ENCODE assay signal across 1 cellular context in the genomic region with DNA sequence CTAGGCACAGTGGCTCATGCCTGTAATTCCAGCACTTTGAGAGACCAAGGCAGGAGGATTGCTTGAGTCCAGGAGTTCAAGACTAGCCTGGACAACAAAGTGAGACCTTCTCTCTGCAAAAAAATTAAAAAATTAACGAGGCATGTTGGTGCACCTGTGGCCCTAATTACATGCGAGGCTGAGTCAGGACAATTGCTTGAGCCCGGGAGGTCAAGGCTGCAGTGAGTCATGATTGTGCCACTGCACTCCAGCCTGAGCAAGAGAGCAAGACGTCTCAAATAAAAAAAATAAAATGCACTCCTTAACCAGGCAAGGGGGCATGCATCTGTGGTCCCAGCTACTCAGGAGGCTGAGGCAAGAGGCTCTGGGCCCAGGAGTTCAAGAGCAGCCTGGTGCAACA. TPM values are rescaled to one million over a fixed set of nuclear protein-coding genes. Genes with fewer than 3 reads are reported as not detected.
"Had no signal": no experiment of that assay in that cellular context is flagged by ENCODE, and none has a peak within 500 bp of the region (broad histone marks: within the 10 kb centered on the region; RNA-seq: fewer than 3 reads in every experiment).

No MANE protein-coding gene starts in this region.

RNA-seq across cellular contexts. Expression of gene IPCEF1, which starts 53.0 kb away (rescaled TPM):
- total RNA-seq: myocyte had no signal
